Comparison of ENCODE assay signal across 8 cellular contexts in genomic region chr1:159076753-159077656, GRCh38.
DNase-seq lines count a peak whose midpoint lies in the region; ATAC-seq and TF ChIP-seq lines count a peak whose summit lies in the region.

Gene AIM2, minus strand, starts transcription at chr1:159076766. Its CDS starts 3,267 bp downstream, at chr1:159073499.

- no peak within 1 kb of the TSS for H3K4me3 ChIP-seq in fibroblast of mammary gland (ENCODE audit: control insufficient read depth, low read depth, low read length)

- ATAC-seq in GM19468 (IDR thresholded peaks at IDR 0.05; ENCODE audit: extremely low read depth, unreplicated experiment) (peak; percentile 75), HG03571 (IDR thresholded peaks at IDR 0.05; ENCODE audit: unreplicated experiment) (peak; percentile 91)

- TF ChIP-seq CTCF in fibroblast of mammary gland (conservative IDR thresholded peaks at IDR 0.05; ENCODE audit: control insufficient read depth, insufficient read depth, low read depth, low read length), result no peak

- peak; percentile 91 for DNase-seq in CD1c-positive myeloid dendritic cell (ENCODE audit: extremely low spot score)
- DNase-seq in activated CD4-positive, alpha-beta T cell treated with anti-CD3 and anti-CD28 coated beads for 1 hour, result peak; percentile 83
- DNase-seq in fibroblast of mammary gland (ENCODE audit: low read depth), result peak; percentile 46
- DNase-seq in stimulated activated CD8-positive, alpha-beta memory T cell treated with anti-CD3 and anti-CD28 coated beads, Interleukin-15, amount 100 ng/mL, for 1 hour (ENCODE audit: low read depth), result peak; percentile 85
- no peak for DNase-seq in NCI-H82 (lab: John Stamatoyannopoulos, UW)
- DNase-seq in effector CD8-positive, alpha-beta T cell (lab: John Stamatoyannopoulos, UW), result no peak

Comparison
In these comparisons a context has a peak if more than half of its experiments do, and no peak if none do; other contexts are left out.
1. DNase-seq: peak in CD1c-positive myeloid dendritic cell (single experiment), activated CD4-positive, alpha-beta T cell treated with anti-CD3 and anti-CD28 coated beads for 1 hour (single experiment), fibroblast of mammary gland (single experiment) and stimulated activated CD8-positive, alpha-beta memory T cell treated with anti-CD3 and anti-CD28 coated beads, Interleukin-15, amount 100 ng/mL, for 1 hour (single experiment); none in NCI-H82 (single experiment) and effector CD8-positive, alpha-beta T cell (single experiment).